In genomic region chr2:151658081-151658480, GRCh38 we compare ENCODE assay signal across 23 cellular contexts.
"Had no signal": no experiment of that assay in that cellular context is flagged by ENCODE, and none has a peak within 500 bp of the region (broad histone marks: within the 10 kb centered on the region; RNA-seq: fewer than 3 reads in every experiment).

No MANE protein-coding gene starts in this region.

- H2AFZ ChIP-seq: neural progenitor cell had no signal

- H3K4me2 ChIP-seq: neural progenitor cell had no signal

- H3K27me3 ChIP-seq: neural progenitor cell, pancreas, right lobe of liver, sigmoid colon, stomach, thyroid gland, tibial nerve, upper lobe of left lung, vagina had no signal

- ATAC-seq: natural killer cell; pancreas; right cardiac atrium; right lobe of liver; stimulated activated effector memory CD8-positive, alpha-beta T cell treated with anti-CD3 and anti-CD28 coated beads, Interleukin-12 subunit alpha, Interleukin-12 subunit beta, amount 100 ng/mL, for 72 hours; stimulated activated naive B cell treated with anti-CD40 and anti-IgM and Interleukin-4, amounts not matched to agents 10 μg/mL and 1 μg/mL and 100 μg/mL, for 72 hours had no signal

- FAIRE-seq: pancreas, small intestine, urothelium cell line had no signal

- H3K9me3 ChIP-seq: pancreas, prostate gland, right lobe of liver, sigmoid colon, stomach, thoracic aorta, thyroid gland, tibial nerve, upper lobe of left lung, vagina had no signal

- H3K27ac ChIP-seq: neural progenitor cell, pancreas, prostate gland, right lobe of liver, sigmoid colon, stomach, thoracic aorta, thyroid gland, tibial nerve, upper lobe of left lung, vagina had no signal

- DNase-seq: natural killer cell; occipital lobe; pancreas; right cardiac atrium; right lobe of liver; sigmoid colon; small intestine; stimulated activated CD4-positive, alpha-beta T cell treated with anti-CD3 and anti-CD28 coated beads, Interleukin-15, amount 100 ng/mL, for 24 hours; stimulated activated CD4-positive, alpha-beta T cell treated with anti-CD3 and anti-CD28 coated beads, Interleukin-2, amount 100 ng/mL, for 24 hours; stimulated activated CD4-positive, alpha-beta T cell treated with anti-CD3 and anti-CD28 coated beads, Interleukin-2, amount 100 ng/mL, for 48 hours; stimulated activated CD4-positive, alpha-beta T cell treated with anti-CD3 and anti-CD28 coated beads, Interleukin-4, amount 100 ng/mL, for 24 hours; stimulated activated naive B cell treated with anti-CD40 and anti-IgM and Interleukin-4, amounts not matched to agents 10 μg/mL and 1 μg/mL and 100 μg/mL, for 72 hours; stimulated activated naive CD4-positive, alpha-beta T cell treated with Interleukin-2 at 50 U/mL for 16 hours; stomach; thyroid gland; upper lobe of left lung had no signal

- H3K4me1 ChIP-seq: neural progenitor cell, pancreas, prostate gland, right lobe of liver, sigmoid colon, stomach, thyroid gland, tibial nerve, upper lobe of left lung, vagina had no signal

- H3K36me3 ChIP-seq: neural progenitor cell, pancreas, prostate gland, right lobe of liver, sigmoid colon, stomach, thoracic aorta, thyroid gland, tibial nerve, upper lobe of left lung, vagina had no signal

- H3K9ac ChIP-seq: neural progenitor cell had no signal

- H3K4me3 ChIP-seq: neural progenitor cell, pancreas, prostate gland, right lobe of liver, sigmoid colon, stomach, thoracic aorta, thyroid gland, tibial nerve, upper lobe of left lung, vagina had no signal
